ENCODE assay signal across 26 cellular contexts in genomic region chr1:38266197-38266520, GRCh38.
"Had no signal": no experiment of that assay in that cellular context is flagged by ENCODE, and none has a peak within 500 bp of the region (broad histone marks: within the 10 kb centered on the region; RNA-seq: fewer than 3 reads in every experiment).

No MANE protein-coding gene starts in this region.

- H3K36me3 Mint-ChIP-seq: activated naive CD8-positive, alpha-beta T cell; naive B cell had no signal

- H3K27ac Mint-ChIP-seq: activated naive CD8-positive, alpha-beta T cell; activated T-helper 2 cell treated with anti-CD3 and anti-CD28 coated beads, Interferon-gamma antibody, Interleukin-2, Interleukin-4, amounts not matched to agents 10 μg/mL and 5 μg/mL and 100 μg/mL, durations not matched to agents 14 hours and 24 hours and 36 hours; naive B cell; WTC11 had no signal

- H3K36me3 ChIP-seq: adrenal gland, ascending aorta, brain microvascular endothelial cell, upper lobe of right lung had no signal

- ATAC-seq: activated T-cell treated with anti-CD3 and anti-CD28 coated beads, Interleukin-2, amount 50 U/mL, for 4 hours; foreskin keratinocyte; left ventricle myocardium superior; stimulated activated naive CD8-positive, alpha-beta T cell treated with anti-CD3 and anti-CD28 coated beads, Interleukin-15, Interleukin-2, amounts not matched to agents 100 U/mL and 50 U/mL, for 24 hours; upper lobe of right lung; WTC11 had no signal

- H3K27me3 ChIP-seq: adrenal gland, ascending aorta, brain microvascular endothelial cell, foreskin keratinocyte, upper lobe of right lung had no signal

- H3K9me3 ChIP-seq: adrenal gland, ascending aorta, upper lobe of right lung had no signal

- H3K9me3 Mint-ChIP-seq: activated T-cell treated with anti-CD3 and anti-CD28 coated beads, Interleukin-2, amount 50 U/mL, for 4 hours; activated T-helper 2 cell treated with anti-CD3 and anti-CD28 coated beads, Interferon-gamma antibody, Interleukin-2, Interleukin-4, amounts not matched to agents 10 μg/mL and 5 μg/mL and 100 μg/mL, durations not matched to agents 14 hours and 24 hours and 36 hours; naive B cell; neural crest cell; WTC11 had no signal

- H3K4me3 ChIP-seq: adrenal gland, ascending aorta, upper lobe of right lung had no signal

- H3K4me3 Mint-ChIP-seq: activated naive CD8-positive, alpha-beta T cell; activated T-cell treated with anti-CD3 and anti-CD28 coated beads, Interleukin-2, amount 50 U/mL, for 4 hours; neural crest cell; WTC11 had no signal

- DNase-seq: activated CD8-positive, alpha-beta memory T cell treated with anti-CD3 and anti-CD28 coated beads for 24 hours; activated CD8-positive, alpha-beta memory T cell treated with anti-CD3 and anti-CD28 coated beads, Interleukin-2, amount 50 U/mL, for 48 hours; activated naive CD4-positive, alpha-beta T cell; activated T-cell treated with anti-CD3 and anti-CD28 coated beads, Interleukin-2, amount 50 U/mL, for 4 hours; adrenal gland; brain microvascular endothelial cell; caudate nucleus; dermis blood vessel endothelial cell; effector CD8-positive, alpha-beta T cell; foreskin keratinocyte; hippocampal formation; left ventricle myocardium superior; mammary epithelial cell; naive B cell; retina; stimulated activated CD4-positive, alpha-beta T cell treated with anti-CD3 and anti-CD28 coated beads, Interleukin-12 subunit alpha, Interleukin-12 subunit beta, amount 100 ng/mL, for 4 hours; stimulated activated CD4-positive, alpha-beta T cell treated with anti-CD3 and anti-CD28 coated beads, Interleukin-4, amount 100 ng/mL, for 4 hours; stimulated activated naive CD8-positive, alpha-beta T cell treated with anti-CD3 and anti-CD28 coated beads, Interleukin-15, Interleukin-2, amounts not matched to agents 100 U/mL and 50 U/mL, for 24 hours; T-helper 1 cell; T-helper 9 cell; upper lobe of right lung had no signal

- H3K4me1 ChIP-seq: adrenal gland, ascending aorta, foreskin keratinocyte, upper lobe of right lung had no signal
